Comparison of ENCODE assay signal across 19 cellular contexts in genomic region chr11:28026634-28027290, GRCh38.
DNase-seq lines count a peak whose midpoint lies in the region; ATAC-seq lines count a peak whose summit lies in the region.
"Had no signal": no experiment of that assay in that cellular context is flagged by ENCODE, and none has a peak within 500 bp of the region (broad histone marks: within the 10 kb centered on the region; RNA-seq: fewer than 3 reads in every experiment).

No MANE protein-coding gene starts in this region.

- ATAC-seq in GM18861 (IDR thresholded peaks at IDR 0.05; ENCODE audit: unreplicated experiment) (peak; percentile 86), GM21423 (IDR thresholded peaks at IDR 0.05; ENCODE audit: unreplicated experiment) (peak; percentile 63), HG03060 (IDR thresholded peaks at IDR 0.05; ENCODE audit: low read depth, unreplicated experiment) (peak; percentile 80)
- ATAC-seq: heart right ventricle; HepG2; stimulated activated effector memory CD8-positive, alpha-beta T cell treated with anti-CD3 and anti-CD28 coated beads, Interleukin-12 subunit alpha, Interleukin-12 subunit beta, amount 100 ng/mL, for 72 hours had no signal

- DNase-seq in NAMALWA (ENCODE audit: low spot score) (peak; percentile 60), NCI-H2029 treated with DMSO at 0.1 percent for 48 hours (lab: John Stamatoyannopoulos, UW) (no peak), AG20443 (ENCODE audit: low spot score) (no peak), NCI-H524 treated with DMSO at 0.1 percent for 48 hours (lab: John Stamatoyannopoulos, UW) (no peak)
- no peak for DNase-seq in stimulated activated CD4-positive, alpha-beta T cell treated with anti-CD3 and anti-CD28 coated beads, Interleukin-4, amount 100 ng/mL, for 24 hours
- DNase-seq: activated CD4-positive, alpha-beta memory T cell treated with anti-CD3 and anti-CD28 coated beads, Interleukin-2, amount 10 ng/mL, durations not matched to agents 7 days and 5 days; dorsolateral prefrontal cortex; HCEC 1CT; heart right ventricle; islet precursor cell; mesenchymal stem cell; NCI-H774; Peyer's patch; thyroid gland had no signal
